Comparison of ENCODE assay signal across 18 cellular contexts in the genomic region with DNA sequence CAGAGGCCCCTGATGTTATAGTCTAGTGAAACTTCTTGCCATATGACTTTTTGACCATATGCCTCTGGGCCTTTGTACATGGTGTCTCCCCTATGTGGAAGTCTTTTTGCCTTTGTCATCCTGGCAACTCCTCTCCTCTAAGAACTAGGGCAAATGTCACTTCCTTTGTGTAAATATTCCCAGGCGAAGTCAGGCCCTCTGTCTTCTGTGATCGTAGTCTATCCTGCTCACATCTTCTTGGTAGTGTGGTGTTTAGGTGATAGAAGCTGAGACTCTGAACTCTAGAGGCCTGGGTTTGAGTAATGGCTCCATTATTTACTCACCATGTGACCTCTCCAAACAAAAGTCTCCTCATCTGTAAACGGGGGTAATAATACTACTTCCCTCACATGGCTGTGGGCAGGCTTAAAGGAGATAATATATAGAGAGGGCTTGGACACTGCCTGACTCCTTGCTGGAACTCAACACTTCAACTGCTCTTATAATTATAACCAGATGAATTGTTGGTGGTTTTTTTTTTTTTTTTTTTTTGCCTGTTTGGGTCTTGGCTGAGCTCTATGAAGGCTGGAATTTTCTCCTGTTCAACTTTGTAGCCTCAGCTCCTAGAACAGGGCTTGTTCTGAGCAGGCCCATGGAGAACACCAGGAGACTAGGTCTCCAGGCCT. TPM values are rescaled to one million over a fixed set of nuclear protein-coding genes. Genes with fewer than 3 reads are reported as not detected.
DNase-seq lines count a peak whose midpoint lies in the region; ATAC-seq, FAIRE-seq and TF ChIP-seq lines count a peak whose summit lies in the region.
"Had no signal": no experiment of that assay in that cellular context is flagged by ENCODE, and none has a peak within 500 bp of the region (broad histone marks: within the 10 kb centered on the region; RNA-seq: fewer than 3 reads in every experiment).

No MANE protein-coding gene starts in this region.

- H3K79me2 ChIP-seq in osteoblast (ENCODE audit: insufficient read depth, low read length), result no peaks in the 10 kb centered on the region

- H3K4me1 Mint-ChIP-seq in activated CD4-positive, alpha-beta T cell treated with anti-CD3 and anti-CD28 coated beads for 36 hours, result no peaks in the 10 kb centered on the region
- H3K4me1 Mint-ChIP-seq: H9 had no signal

- no peaks in the 10 kb centered on the region for H4K20me1 ChIP-seq in osteoblast (ENCODE audit: insufficient read depth, low read length)

- TF ChIP-seq CTCF in osteoblast (IDR thresholded peaks at IDR 0.05; ENCODE audit: extremely low read depth, low read depth, low read length) (no peak), upper lobe of left lung (IDR thresholded peaks at IDR 0.05) (no peak)

- H2AFZ ChIP-seq in osteoblast (ENCODE audit: low read length), result peak overlapping the region; percentile 74

- no peaks in the 10 kb centered on the region for H3K9me3 ChIP-seq in osteoblast (ENCODE audit: low read depth, low read length)
- no peaks in the 10 kb centered on the region for H3K9me3 ChIP-seq in upper lobe of left lung

- H3K27ac ChIP-seq in osteoblast (ENCODE audit: low read depth, low read length), result peak overlapping the region; percentile 45
- peak overlapping the region in 1 of 4 donors; percentile 27 for H3K27ac ChIP-seq in upper lobe of left lung
- H3K27ac ChIP-seq: C4-2B had no signal

- H3K9me3 Mint-ChIP-seq in activated CD4-positive, alpha-beta T cell treated with anti-CD3 and anti-CD28 coated beads for 36 hours (ENCODE audit: low read depth), result no peaks in the 10 kb centered on the region
- H3K9me3 Mint-ChIP-seq: H9; T-helper 1 cell treated with Interleukin-12 subunit alpha and Interleukin-12 subunit beta and Interleukin-4 antibody, amounts not matched to agents 30 μg/mL and 1 μg/mL, for 36 hours had no signal

- CTCF ChIA-PET in activated CD4-positive, alpha-beta T cell treated with anti-CD3 and anti-CD28 coated beads for 36 hours (lab: Charles Lee), result interaction anchor here (0.7 to 1.6 kb wide), 5 partner anchors 9 to 57 kb away, joined by 3 to 4 read pairs (median 4); no protein-coding TSS in a partner anchor

- H3K36me3 Mint-ChIP-seq in activated CD4-positive, alpha-beta T cell treated with anti-CD3 and anti-CD28 coated beads for 36 hours (ENCODE audit: low read depth), result no peaks in the 10 kb centered on the region

- no peak overlapping the region for H3K27ac Mint-ChIP-seq in activated CD4-positive, alpha-beta T cell treated with anti-CD3 and anti-CD28 coated beads for 36 hours
- H3K27ac Mint-ChIP-seq: H9; T-helper 1 cell treated with Interleukin-12 subunit alpha and Interleukin-12 subunit beta and Interleukin-4 antibody, amounts not matched to agents 30 μg/mL and 1 μg/mL, for 36 hours had no signal

- intact Hi-C loops in activated CD4-positive, alpha-beta T cell treated with anti-CD3 and anti-CD28 coated beads for 36 hours (cut with DNase I, micrococcal nuclease), result loop anchor here (1.0 to 5.0 kb wide), 3 partner anchors 50 to 57 kb away; no protein-coding TSS in a partner anchor

- DNase-seq in GM04504 (ENCODE audit: low read depth) (peak; percentile 70), RCC 7860 (ENCODE audit: low spot score) (peak; percentile 21), fibroblast of peridontal ligament (ENCODE audit: extremely low read depth) (peak; percentile 85), osteoblast (ENCODE audit: insufficient read length, low spot score, missing footprints) (peak; percentile 14), activated T-cell treated with anti-CD3 and anti-CD28 coated beads for 4 hours (no peak), upper lobe of left lung (no peak)
- DNase-seq in activated CD4-positive, alpha-beta T cell treated with anti-CD3 and anti-CD28 coated beads for 36 hours, result no peak
- DNase-seq: activated naive CD4-positive, alpha-beta T cell; DMS79; effector memory CD4-positive, alpha-beta T cell; NCI-H2029 treated with DMSO at 0.1 percent for 48 hours; NCI-H774; RPMI8226 had no signal

- H3K27me3 Mint-ChIP-seq in activated CD4-positive, alpha-beta T cell treated with anti-CD3 and anti-CD28 coated beads for 36 hours, result peaks cover 4% of the 10 kb centered on the region

- POLR2A ChIA-PET in activated CD4-positive, alpha-beta T cell treated with anti-CD3 and anti-CD28 coated beads for 36 hours (lab: Charles Lee), result no interaction called here

- WGBS in upper lobe of left lung, 2 donors, result 48 to 50% methylated on average over 3 of the region's 3 CpGs

- H3K4me2 ChIP-seq in osteoblast (ENCODE audit: insufficient read depth, low read length), result peak overlapping the region; percentile 28

- H3K4me3 ChIP-seq in osteoblast (ENCODE audit: insufficient read depth, low read length) (no peak overlapping the region), upper lobe of left lung (no peak overlapping the region)

- H3K36me3 ChIP-seq in osteoblast (ENCODE audit: insufficient read depth, low read length) (no peaks in the 10 kb centered on the region), upper lobe of left lung (no peaks in the 10 kb centered on the region)

- no peak overlapping the region for H3K4me3 Mint-ChIP-seq in activated CD4-positive, alpha-beta T cell treated with anti-CD3 and anti-CD28 coated beads for 36 hours
- H3K4me3 Mint-ChIP-seq: H9; T-helper 1 cell treated with Interleukin-12 subunit alpha and Interleukin-12 subunit beta and Interleukin-4 antibody, amounts not matched to agents 30 μg/mL and 1 μg/mL, for 36 hours had no signal

- H3K4me1 ChIP-seq in osteoblast (ENCODE audit: insufficient read depth, low read length) (peaks cover 25% of the 10 kb centered on the region), upper lobe of left lung (no peaks in the 10 kb centered on the region)

- no peak for TF ChIP-seq EP300 in upper lobe of left lung (IDR thresholded peaks at IDR 0.05)

- no peak for ATAC-seq in activated CD4-positive, alpha-beta T cell treated with anti-CD3 and anti-CD28 coated beads for 36 hours
- no peak for ATAC-seq in upper lobe of left lung (ENCODE audit: low FRiP score in 2 of 2)
- ATAC-seq in HG02642 (IDR thresholded peaks at IDR 0.05; ENCODE audit: poor library complexity, unreplicated experiment), result no peak
- ATAC-seq: activated CD4-positive, CD25-positive, alpha-beta regulatory T cell treated with anti-CD3 and anti-CD28 coated beads, Interleukin-2, amount 50 U/mL, for 24 hours had no signal

- no peaks in the 10 kb centered on the region for H3K27me3 ChIP-seq in osteoblast (ENCODE audit: insufficient read depth, low read length)
- H3K27me3 ChIP-seq in upper lobe of left lung, result no peaks in the 10 kb centered on the region

- FAIRE-seq in RCC 7860 (lab: Jason Lieb, UNC), result no peak

- TF ChIP-seq POLR2A in upper lobe of left lung (IDR thresholded peaks at IDR 0.05), result no peak

RNA-seq across cellular contexts. Expression of a gene that starts 43.8 kb away (rescaled TPM):
- 0.72 and 1.8 TPM in 2 replicates for total RNA-seq in osteoblast
- under 1 TPM; 0.64 to 0.69 TPM for total RNA-seq in activated CD4-positive, alpha-beta T cell treated with anti-CD3 and anti-CD28 coated beads for 36 hours
- total RNA-seq in upper lobe of left lung, result 1 to 10 TPM in 2 of 6 donors, under 1 TPM in 1, not detected in 3; 0.14 to 1.7 (median 1.0) TPM
- total RNA-seq: H9 had no signal

Comparison
In these comparisons a context has a peak if more than half of its experiments do, and no peak if none do; other contexts are left out.
1. DNase-seq: peak in GM04504 (single experiment), RCC 7860 (single experiment), fibroblast of peridontal ligament (single experiment) and osteoblast (single experiment); none in activated CD4-positive, alpha-beta T cell treated with anti-CD3 and anti-CD28 coated beads for 36 hours (single experiment), activated T-cell treated with anti-CD3 and anti-CD28 coated beads for 4 hours (single experiment) and upper lobe of left lung (0 of 2).